ENCODE assay signal across 8 cellular contexts in genomic region chr11:18706330-18707243, GRCh38. TPM values are rescaled to one million over a fixed set of nuclear protein-coding genes. Genes with fewer than 3 reads are reported as not detected.
DNase-seq lines count a peak whose midpoint lies in the region; ATAC-seq, FAIRE-seq and TF ChIP-seq lines count a peak whose summit lies in the region.

No MANE protein-coding gene starts in this region.

- no peaks in the 10 kb centered on the region for H3K9me3 Mint-ChIP-seq in activated CD8-positive, alpha-beta T cell treated with anti-CD3 and anti-CD28 coated beads, Interleukin-2, amount 10 ng/mL, durations not matched to agents 7 days and 5 days (ENCODE audit: insufficient read depth)

- H3K27ac Mint-ChIP-seq in activated CD8-positive, alpha-beta T cell treated with anti-CD3 and anti-CD28 coated beads, Interleukin-2, amount 10 ng/mL, durations not matched to agents 7 days and 5 days = no peak overlapping the region

- DNase-seq in GM19239 (ENCODE audit: insufficient read length, low spot score) (no peak), NCI-H187 treated with DMSO at 0.1 percent for 48 hours (lab: John Stamatoyannopoulos, UW) (peak; percentile 24), epidermal melanocyte (ENCODE audit: insufficient read length, low spot score) (peak; percentile 74), thyroid gland (peak; percentile 79 to 81), smooth muscle cell (lab: John Stamatoyannopoulos, UW; ENCODE audit: unreplicated experiment) (no peak)
- peak; percentile 49 for DNase-seq in activated CD8-positive, alpha-beta T cell treated with anti-CD3 and anti-CD28 coated beads, Interleukin-2, amount 10 ng/mL, durations not matched to agents 7 days and 5 days

- H3F3A ChIP-seq in smooth muscle cell (ENCODE audit: low read depth) = no peaks in the 10 kb centered on the region

- H3K36me3 ChIP-seq in mucosa of rectum (ENCODE audit: control insufficient read depth in 2 of 2, insufficient read depth in 2 of 2, low read length in 2 of 2) (no peaks in the 10 kb centered on the region), thyroid gland (peaks cover 0 to 5% of the 10 kb centered on the region in 2 donors), smooth muscle cell (ENCODE audit: low read depth) (no peaks in the 10 kb centered on the region)

- intact Hi-C loops in thyroid gland (cut with DNase I) = no loop called here

- H3K9ac ChIP-seq in mucosa of rectum (ENCODE audit: low read depth in 1 of 2, low read length in 2 of 2) (peak overlapping the region; percentile 76 to 77), smooth muscle cell (ENCODE audit: low read depth) (no peak overlapping the region)

- peak in 1 of 2 donors; percentile 47 for TF ChIP-seq POLR2A in thyroid gland (IDR thresholded peaks at IDR 0.05)

- H3K4me1 ChIP-seq in mucosa of rectum (ENCODE audit: control insufficient read depth in 2 of 2, insufficient read depth in 2 of 2, low read length in 2 of 2) = peaks cover 12 to 17% of the 10 kb centered on the region in 2 donors
- peaks cover 17% of the 10 kb centered on the region in 2 donors for H3K4me1 ChIP-seq in thyroid gland
- H3K4me1 ChIP-seq in smooth muscle cell (ENCODE audit: low read depth) = no peaks in the 10 kb centered on the region

- 8 to 10% methylated on average over 31 to 33 of the region's 34 CpGs for WGBS in thyroid gland, 2 donors
- 90% methylated on average over 30 of the region's 34 CpGs for WGBS in smooth muscle cell (ENCODE audit: low lambda C conversion rate)

- H3K4me2 ChIP-seq in smooth muscle cell = no peak overlapping the region

- H3K27ac ChIP-seq in mucosa of rectum (ENCODE audit: low read depth in 2 of 2, low read length in 2 of 2) (peak overlapping the region; percentile 50 to 63), thyroid gland (peak overlapping the region; percentile 70 to 80 (median 73)), smooth muscle cell (ENCODE audit: low read depth) (no peak overlapping the region)

- H4K20me1 ChIP-seq in smooth muscle cell (ENCODE audit: low read depth) = no peaks in the 10 kb centered on the region

- POLR2A ChIA-PET in activated CD8-positive, alpha-beta T cell treated with anti-CD3 and anti-CD28 coated beads, Interleukin-2, amount 10 ng/mL, durations not matched to agents 7 days and 5 days (lab: Charles Lee) = interaction anchor here (0.6 kb wide), 1 partner anchor 11 kb away, joined by 3 read pairs; no protein-coding TSS in a partner anchor

- H3K4me1 Mint-ChIP-seq in activated CD8-positive, alpha-beta T cell treated with anti-CD3 and anti-CD28 coated beads, Interleukin-2, amount 10 ng/mL, durations not matched to agents 7 days and 5 days (ENCODE audit: low read depth) = peaks cover 16% of the 10 kb centered on the region

- H3K27me3 ChIP-seq in mucosa of rectum (ENCODE audit: control insufficient read depth in 2 of 2, insufficient read depth in 2 of 2, low read length in 2 of 2) (no peaks in the 10 kb centered on the region), thyroid gland (no peaks in the 10 kb centered on the region), smooth muscle cell (ENCODE audit: low read depth) (peaks cover 20% of the 10 kb centered on the region)

- H3K36me3 Mint-ChIP-seq in activated CD8-positive, alpha-beta T cell treated with anti-CD3 and anti-CD28 coated beads, Interleukin-2, amount 10 ng/mL, durations not matched to agents 7 days and 5 days (ENCODE audit: low read depth) = no peaks in the 10 kb centered on the region

- peak; percentile 52 for FAIRE-seq in GM19239 (lab: Jason Lieb, UNC)

- no peaks in the 10 kb centered on the region for H3K9me3 ChIP-seq in mucosa of rectum (ENCODE audit: control insufficient read depth in 2 of 2, low read length in 2 of 2)
- no peaks in the 10 kb centered on the region for H3K9me3 ChIP-seq in thyroid gland
- H3K9me3 ChIP-seq in smooth muscle cell (replicated peaks; ENCODE audit: low read depth) = no peaks in the 10 kb centered on the region

- CTCF ChIA-PET in activated CD8-positive, alpha-beta T cell treated with anti-CD3 and anti-CD28 coated beads, Interleukin-2, amount 10 ng/mL, durations not matched to agents 7 days and 5 days (lab: Charles Lee) = interaction anchor here (1.7 to 5.4 kb wide), 2 partner anchors 16 to 57 kb away, joined by 6 to 35 read pairs; no protein-coding TSS in a partner anchor

- ATAC-seq in activated CD8-positive, alpha-beta T cell treated with anti-CD3 and anti-CD28 coated beads, Interleukin-2, amount 10 ng/mL, durations not matched to agents 7 days and 5 days = peak; percentile 74
- no peak for ATAC-seq in GM18861 (IDR thresholded peaks at IDR 0.05; ENCODE audit: unreplicated experiment)

- peaks cover 32% of the 10 kb centered on the region for H3K27me3 Mint-ChIP-seq in activated CD8-positive, alpha-beta T cell treated with anti-CD3 and anti-CD28 coated beads, Interleukin-2, amount 10 ng/mL, durations not matched to agents 7 days and 5 days (ENCODE audit: low read depth)

- H3K4me3 ChIP-seq in mucosa of rectum (ENCODE audit: low read length in 2 of 2) (peak overlapping the region; percentile 70 to 75), thyroid gland (replicated peaks in 1 of 3) (peak overlapping the region in 2 of 3 donors; percentile 33 to 61), smooth muscle cell (no peak overlapping the region)

- no peaks in the 10 kb centered on the region for H3K79me2 ChIP-seq in smooth muscle cell (ENCODE audit: low read depth)

- no peak overlapping the region for H2AFZ ChIP-seq in smooth muscle cell (ENCODE audit: low read depth)

- peak overlapping the region; percentile 67 for H3K4me3 Mint-ChIP-seq in activated CD8-positive, alpha-beta T cell treated with anti-CD3 and anti-CD28 coated beads, Interleukin-2, amount 10 ng/mL, durations not matched to agents 7 days and 5 days

- TF ChIP-seq CTCF in thyroid gland (IDR thresholded peaks at IDR 0.05) (no peak), smooth muscle cell (IDR thresholded peaks at IDR 0.05; ENCODE audit: borderline replicate concordance, insufficient read depth, poor library complexity, severe bottlenecking) (no peak)

RNA-seq across cellular contexts. Expression of gene TMEM86A, which starts 8.0 kb away (rescaled TPM):
- total RNA-seq in activated CD8-positive, alpha-beta T cell treated with anti-CD3 and anti-CD28 coated beads, Interleukin-2, amount 10 ng/mL, durations not matched to agents 7 days and 5 days = under 1 TPM; 0.26 to 0.52 TPM
- 10 to 100 TPM in 1 of 4 donors, 1 to 10 TPM in 3; 5.8 to 13.2 (median 6.2) TPM for total RNA-seq in thyroid gland
- 1.2 and 2.0 TPM in 2 replicates for total RNA-seq in smooth muscle cell
- 2.0 and 2.6 TPM in 2 replicates for polyA plus RNA-seq in smooth muscle cell

RNA-seq across cellular contexts. Expression of gene IGSF22, which starts 19.4 kb away (rescaled TPM):
- total RNA-seq in activated CD8-positive, alpha-beta T cell treated with anti-CD3 and anti-CD28 coated beads, Interleukin-2, amount 10 ng/mL, durations not matched to agents 7 days and 5 days = not detected
- total RNA-seq in thyroid gland (under 1 TPM in 3 of 4 donors, not detected in 1; 0.33 to 0.93 (median 0.78) TPM), smooth muscle cell (0.09 TPM in 1 of 2 replicates, not detected in the other)
- not detected in 2 replicates for polyA plus RNA-seq in smooth muscle cell

Comparison
In these comparisons a context has a peak if more than half of its experiments do, and no peak if none do; other contexts are left out.
1. DNase-seq: peak in NCI-H187 treated with DMSO at 0.1 percent for 48 hours (single experiment), activated CD8-positive, alpha-beta T cell treated with anti-CD3 and anti-CD28 coated beads, Interleukin-2, amount 10 ng/mL, durations not matched to agents 7 days and 5 days (single experiment), epidermal melanocyte (single experiment) and thyroid gland (2 of 2); none in GM19239 (single experiment) and smooth muscle cell (single experiment).